ENCODE assay signal across 16 cellular contexts in genomic region chr10:114808982-114809381, GRCh38. TPM values are rescaled to one million over a fixed set of nuclear protein-coding genes. Genes with fewer than 3 reads are reported as not detected.
DNase-seq lines count a peak whose midpoint lies in the region; ATAC-seq and TF ChIP-seq lines count a peak whose summit lies in the region.
"Had no signal": no experiment of that assay in that cellular context is flagged by ENCODE, and none has a peak within 500 bp of the region (broad histone marks: within the 10 kb centered on the region; RNA-seq: fewer than 3 reads in every experiment).

No MANE protein-coding gene starts in this region.

- H3K27ac Mint-ChIP-seq in CD4-positive, CD25-positive, alpha-beta regulatory T cell = peak overlapping the region; percentile 15 to 84 (median 76)
- peak overlapping the region; percentile 39 for H3K27ac Mint-ChIP-seq in CD8-positive, alpha-beta T cell
- H3K27ac Mint-ChIP-seq: HFFc6 had no signal

- CTCF ChIA-PET in CD8-positive, alpha-beta T cell (lab: Charles Lee) = interaction anchor here (1.2 kb wide), 1 partner anchor 13 kb away, joined by 4 read pairs; the partner anchor contains the start of gene FHIP2A

- H3K4me1 ChIP-seq in CD4-positive, CD25-positive, alpha-beta regulatory T cell (ENCODE audit: control insufficient read depth, insufficient read depth, low read length, poor library complexity, severe bottlenecking) = peaks cover 39% of the 10 kb centered on the region
- H3K4me1 ChIP-seq in CD8-positive, alpha-beta T cell (ENCODE audit: insufficient read depth, low read length) = no peaks in the 10 kb centered on the region
- H3K4me1 ChIP-seq in mucosa of descending colon (ENCODE audit: low read depth) (no peaks in the 10 kb centered on the region), hepatocyte (ENCODE audit: insufficient read depth) (no peaks in the 10 kb centered on the region)
- H3K4me1 ChIP-seq: HAP-1 had no signal

- TF ChIP-seq CTCF in CD8-positive, alpha-beta T cell (IDR thresholded peaks at IDR 0.05) = no peak
- no peak for TF ChIP-seq CTCF in mucosa of descending colon (IDR thresholded peaks at IDR 0.05)
- TF ChIP-seq CTCF in hepatocyte (IDR thresholded peaks at IDR 0.05; ENCODE audit: poor library complexity) = no peak

- no peak overlapping the region for H2AFZ ChIP-seq in hepatocyte

- H3K79me2 ChIP-seq in hepatocyte = no peaks in the 10 kb centered on the region

- WGBS in hepatocyte (ENCODE audit: low lambda C conversion rate, missing lambda C conversion rate) = 98% methylated on average over 2 of the region's 2 CpGs

- no peaks in the 10 kb centered on the region for H3K36me3 ChIP-seq in CD4-positive, CD25-positive, alpha-beta regulatory T cell (ENCODE audit: control insufficient read depth, insufficient read depth, low read length)
- no peaks in the 10 kb centered on the region for H3K36me3 ChIP-seq in CD8-positive, alpha-beta T cell (ENCODE audit: insufficient read depth, low read length)
- H3K36me3 ChIP-seq in mucosa of descending colon (ENCODE audit: low read depth) (no peaks in the 10 kb centered on the region), hepatocyte (replicated peaks; ENCODE audit: insufficient read depth, low read depth) (no peaks in the 10 kb centered on the region)
- H3K36me3 ChIP-seq: HAP-1 had no signal

- DNase-seq in CD4-positive, CD25-positive, alpha-beta regulatory T cell = peak in 2 of 3 donors; percentile 40 to 61
- DNase-seq in CD8-positive, alpha-beta T cell = no peak
- DNase-seq in central memory CD4-positive, alpha-beta T cell = peak; percentile 19
- DNase-seq in mucosa of descending colon (no peak), Ammon's horn (ENCODE audit: low spot score) (no peak), hepatocyte (ENCODE audit: low spot score) (no peak)
- DNase-seq: AML-193, C1 segment of cervical spinal cord, DMS53, DMS79 treated with DMSO at 0.1 percent for 48 hours, GF-D8, GOT3, HFFc6 had no signal

- peaks cover 7% of the 10 kb centered on the region for H3K36me3 Mint-ChIP-seq in CD4-positive, CD25-positive, alpha-beta regulatory T cell
- no peaks in the 10 kb centered on the region for H3K36me3 Mint-ChIP-seq in CD8-positive, alpha-beta T cell

- POLR2A ChIA-PET in CD8-positive, alpha-beta T cell (lab: Charles Lee) = no interaction called here

- no peaks in the 10 kb centered on the region for H3K27me3 Mint-ChIP-seq in CD4-positive, CD25-positive, alpha-beta regulatory T cell
- no peaks in the 10 kb centered on the region for H3K27me3 Mint-ChIP-seq in CD8-positive, alpha-beta T cell (ENCODE audit: low read depth)

- H3K4me1 Mint-ChIP-seq in CD4-positive, CD25-positive, alpha-beta regulatory T cell = peaks cover 28 to 56% (median 45%) of the 10 kb centered on the region in 4 donors
- peaks cover 22% of the 10 kb centered on the region for H3K4me1 Mint-ChIP-seq in CD8-positive, alpha-beta T cell (ENCODE audit: low read depth)

- no peaks in the 10 kb centered on the region for H3K27me3 ChIP-seq in CD4-positive, CD25-positive, alpha-beta regulatory T cell (ENCODE audit: control insufficient read depth, insufficient read depth, low read length)
- no peaks in the 10 kb centered on the region for H3K27me3 ChIP-seq in CD8-positive, alpha-beta T cell (ENCODE audit: insufficient read depth, low read length)
- H3K27me3 ChIP-seq in hepatocyte = no peaks in the 10 kb centered on the region

- peak overlapping the region in 3 of 4 donors; percentile 1 to 75 (median 71) for H3K4me3 Mint-ChIP-seq in CD4-positive, CD25-positive, alpha-beta regulatory T cell
- no peak overlapping the region for H3K4me3 Mint-ChIP-seq in CD8-positive, alpha-beta T cell
- H3K4me3 Mint-ChIP-seq: HFFc6 had no signal

- H4K20me1 ChIP-seq in hepatocyte (ENCODE audit: insufficient read depth, poor library complexity, severe bottlenecking) = no peaks in the 10 kb centered on the region

- H3K4me2 ChIP-seq in hepatocyte = no peak overlapping the region

- peak overlapping the region; percentile 55 for H3K27ac ChIP-seq in CD4-positive, CD25-positive, alpha-beta regulatory T cell (ENCODE audit: insufficient read depth, low read length, poor library complexity, severe bottlenecking)
- no peak overlapping the region for H3K27ac ChIP-seq in CD8-positive, alpha-beta T cell (ENCODE audit: low read depth, low read length)
- H3K27ac ChIP-seq in hepatocyte = no peak overlapping the region
- H3K27ac ChIP-seq: 22Rv1 had no signal

- peak overlapping the region; percentile 56 for H3K4me3 ChIP-seq in CD4-positive, CD25-positive, alpha-beta regulatory T cell (ENCODE audit: low read depth, low read length)
- H3K4me3 ChIP-seq in CD8-positive, alpha-beta T cell (ENCODE audit: low read depth, low read length) = no peak overlapping the region
- H3K4me3 ChIP-seq in mucosa of descending colon = no peak overlapping the region
- H3K4me3 ChIP-seq in hepatocyte = no peak overlapping the region
- H3K4me3 ChIP-seq: HAP-1 had no signal

- peaks cover 0 to 5% (median 0%) of the 10 kb centered on the region in 7 donors for H3K9me3 Mint-ChIP-seq in CD4-positive, CD25-positive, alpha-beta regulatory T cell
- no peaks in the 10 kb centered on the region for H3K9me3 Mint-ChIP-seq in CD8-positive, alpha-beta T cell
- H3K9me3 Mint-ChIP-seq: HFFc6 had no signal

- peak in 1 of 2 donors; percentile 47 for ATAC-seq in CD4-positive, CD25-positive, alpha-beta regulatory T cell (ENCODE audit: low read depth in 2 of 2)
- peak; percentile 54 for ATAC-seq in CD8-positive, alpha-beta T cell
- peak; percentile 41 for ATAC-seq in mucosa of descending colon
- no peak for ATAC-seq in HG02981 (IDR thresholded peaks at IDR 0.05; ENCODE audit: unreplicated experiment)

- intact Hi-C loops in CD8-positive, alpha-beta T cell (cut with DNase I, micrococcal nuclease) = no loop called here
- intact Hi-C loops in mucosa of descending colon (cut with DNase I, micrococcal nuclease) = no loop called here

- H3K9me3 ChIP-seq in CD4-positive, CD25-positive, alpha-beta regulatory T cell (ENCODE audit: control insufficient read depth in 2 of 2, low read length in 2 of 2) = no peaks in the 10 kb centered on the region
- no peaks in the 10 kb centered on the region for H3K9me3 ChIP-seq in CD8-positive, alpha-beta T cell (ENCODE audit: low read length)
- H3K9me3 ChIP-seq in mucosa of descending colon = no peaks in the 10 kb centered on the region
- H3K9me3 ChIP-seq in hepatocyte (ENCODE audit: low read depth) = no peaks in the 10 kb centered on the region
- H3K9me3 ChIP-seq: HAP-1 had no signal

- no peaks in the 10 kb centered on the region for H3K9me2 ChIP-seq in hepatocyte (replicated peaks; ENCODE audit: insufficient read depth)

RNA-seq across cellular contexts. Expression of gene FHIP2A, which starts 12.6 kb away (rescaled TPM):
- 85.5 TPM for total RNA-seq in CD4-positive, CD25-positive, alpha-beta regulatory T cell
- 10 to 100 TPM; 22.3 to 41.2 (median 28.2) TPM for polyA plus RNA-seq in CD4-positive, CD25-positive, alpha-beta regulatory T cell
- 10 to 100 TPM; 62.0 to 66.4 TPM for total RNA-seq in CD8-positive, alpha-beta T cell
- 10 to 100 TPM; 14.8 to 29.7 (median 15.0) TPM for total RNA-seq in mucosa of descending colon
- total RNA-seq in hepatocyte = 23.8 and 24.6 TPM in 2 replicates
- 9.5 and 18.0 TPM in 2 replicates for polyA plus RNA-seq in hepatocyte

Comparison
In these comparisons a context has a peak if more than half of its experiments do, and no peak if none do; other contexts are left out.
1. DNase-seq: peak in CD4-positive, CD25-positive, alpha-beta regulatory T cell (2 of 3) and central memory CD4-positive, alpha-beta T cell (single experiment); none in CD8-positive, alpha-beta T cell (0 of 7), mucosa of descending colon (0 of 3), Ammon's horn (single experiment) and hepatocyte (single experiment).